2 cellular contexts compared by ENCODE assay signal in genomic region chr5:142181547-142182191, GRCh38.
TF ChIP-seq lines count a peak whose summit lies in the region.

No MANE protein-coding gene starts in this region.

TF ChIP-seq in A549, 52 proteins besides CTCF, POLR2A, EP300 and RAD21:
- peak; percentile 44 for TF ChIP-seq CHD2 (IDR thresholded peaks at IDR 0.05; ENCODE audit: low read length, partially characterized antibody)
- TF ChIP-seq HEYL (CRISPR knock-in tag; IDR thresholded peaks at IDR 0.05), result no peak
- TF ChIP-seq ZC3H11A (IDR thresholded peaks at IDR 0.05), result no peak
TF ChIP-seq in A549: peak in this region for 1.

TF ChIP-seq in K562, 482 proteins besides CTCF, POLR2A, EP300 and RAD21:
- TF ChIP-seq RFX7 (CRISPR knock-in tag; IDR thresholded peaks at IDR 0.05) (no peak), CHD2 (IDR thresholded peaks at IDR 0.05; ENCODE audit: low read depth, low read length) (peak; percentile 93), L3MBTL2 (IDR thresholded peaks at IDR 0.05) (0 out of 2 replicates have a peak, but pooled peaks have one; percentile 17), PRPF4 (IDR thresholded peaks at IDR 0.05; ENCODE audit: insufficient read depth, low read depth, low read length, poor library complexity, severe bottlenecking) (no peak), USF2 (CRISPR knock-in tag; IDR thresholded peaks at IDR 0.05) (0 out of 2 replicates have a peak, but pooled peaks have one; percentile 6), HEY1 (CRISPR knock-in tag; IDR thresholded peaks at IDR 0.05; ENCODE audit: borderline replicate concordance) (no peak), DPF2 (IDR thresholded peaks at IDR 0.05) (no peak), RAD51 (IDR thresholded peaks at IDR 0.05; ENCODE audit: borderline replicate concordance, low read depth) (0 out of 2 replicates have a peak, but pooled peaks have one; percentile 10), RBM25 (IDR thresholded peaks at IDR 0.05; ENCODE audit: low read depth, low read length, severe bottlenecking) (peak; percentile 55), CCAR2 (IDR thresholded peaks at IDR 0.05; ENCODE audit: low read depth, low read length) (no peak), GMEB1 (CRISPR knock-in tag; IDR thresholded peaks at IDR 0.05) (no peak), ZNF766 (CRISPR knock-in tag; conservative IDR thresholded peaks at IDR 0.05) (no peak)
- TF ChIP-seq, protein P1, sequence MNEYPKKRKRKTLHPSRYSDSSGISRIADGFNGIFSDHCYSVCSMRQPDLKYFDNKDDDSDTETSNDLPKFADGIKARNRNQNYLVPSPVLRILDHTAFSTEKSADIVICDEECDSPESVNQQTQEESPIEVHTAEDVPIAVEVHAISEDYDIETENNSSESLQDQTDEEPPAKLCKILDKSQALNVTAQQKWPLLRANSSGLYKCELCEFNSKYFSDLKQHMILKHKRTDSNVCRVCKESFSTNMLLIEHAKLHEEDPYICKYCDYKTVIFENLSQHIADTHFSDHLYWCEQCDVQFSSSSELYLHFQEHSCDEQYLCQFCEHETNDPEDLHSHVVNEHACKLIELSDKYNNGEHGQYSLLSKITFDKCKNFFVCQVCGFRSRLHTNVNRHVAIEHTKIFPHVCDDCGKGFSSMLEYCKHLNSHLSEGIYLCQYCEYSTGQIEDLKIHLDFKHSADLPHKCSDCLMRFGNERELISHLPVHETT (CRISPR knock-in tag; conservative IDR thresholded peaks at IDR 0.05 in 1 of 2, IDR thresholded peaks at IDR 0.05 in 1 of 2), result no peak
- TF ChIP-seq, protein P2, sequence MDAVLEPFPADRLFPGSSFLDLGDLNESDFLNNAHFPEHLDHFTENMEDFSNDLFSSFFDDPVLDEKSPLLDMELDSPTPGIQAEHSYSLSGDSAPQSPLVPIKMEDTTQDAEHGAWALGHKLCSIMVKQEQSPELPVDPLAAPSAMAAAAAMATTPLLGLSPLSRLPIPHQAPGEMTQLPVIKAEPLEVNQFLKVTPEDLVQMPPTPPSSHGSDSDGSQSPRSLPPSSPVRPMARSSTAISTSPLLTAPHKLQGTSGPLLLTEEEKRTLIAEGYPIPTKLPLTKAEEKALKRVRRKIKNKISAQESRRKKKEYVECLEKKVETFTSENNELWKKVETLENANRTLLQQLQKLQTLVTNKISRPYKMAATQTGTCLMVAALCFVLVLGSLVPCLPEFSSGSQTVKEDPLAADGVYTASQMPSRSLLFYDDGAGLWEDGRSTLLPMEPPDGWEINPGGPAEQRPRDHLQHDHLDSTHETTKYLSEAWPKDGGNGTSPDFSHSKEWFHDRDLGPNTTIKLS (IDR thresholded peaks at IDR 0.05; ENCODE audit: borderline replicate concordance, low read depth), result no peak
- TF ChIP-seq, protein P3, sequence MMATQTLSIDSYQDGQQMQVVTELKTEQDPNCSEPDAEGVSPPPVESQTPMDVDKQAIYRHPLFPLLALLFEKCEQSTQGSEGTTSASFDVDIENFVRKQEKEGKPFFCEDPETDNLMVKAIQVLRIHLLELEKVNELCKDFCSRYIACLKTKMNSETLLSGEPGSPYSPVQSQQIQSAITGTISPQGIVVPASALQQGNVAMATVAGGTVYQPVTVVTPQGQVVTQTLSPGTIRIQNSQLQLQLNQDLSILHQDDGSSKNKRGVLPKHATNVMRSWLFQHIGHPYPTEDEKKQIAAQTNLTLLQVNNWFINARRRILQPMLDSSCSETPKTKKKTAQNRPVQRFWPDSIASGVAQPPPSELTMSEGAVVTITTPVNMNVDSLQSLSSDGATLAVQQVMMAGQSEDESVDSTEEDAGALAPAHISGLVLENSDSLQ (IDR thresholded peaks at IDR 0.05), result 0 out of 2 replicates have a peak, but pooled peaks have one; percentile 6
TF ChIP-seq in K562: peak in this region for 6.
